In the genomic region with DNA sequence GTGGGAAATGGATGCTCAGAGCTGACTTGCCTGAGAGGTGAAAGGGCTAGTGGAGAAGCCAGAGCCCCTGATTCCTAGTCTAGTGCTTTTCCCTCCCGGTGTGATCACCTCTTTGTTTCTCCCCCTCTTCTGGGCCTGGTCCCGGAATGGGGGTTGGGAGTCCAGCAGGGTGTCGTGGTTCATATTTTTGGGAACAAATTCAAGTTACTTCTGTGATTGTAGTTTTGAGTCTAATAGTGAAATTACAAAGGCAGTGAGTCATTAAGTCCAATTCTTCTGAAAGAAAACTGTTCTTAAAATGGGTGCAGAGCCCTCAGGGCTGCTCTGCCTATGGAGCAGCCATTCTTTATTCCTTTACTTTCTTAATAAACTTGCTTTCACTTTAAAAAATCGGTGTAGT, we compare ENCODE assay signal across 12 cellular contexts. TPM values are rescaled to one million over a fixed set of nuclear protein-coding genes. Genes with fewer than 3 reads are reported as not detected.
A peak's percentile ranks its signal among the peaks of the same experiment; 100 is the strongest.
DNase-seq lines count a peak whose midpoint lies in the region; ATAC-seq, FAIRE-seq and TF ChIP-seq lines count a peak whose summit lies in the region.
"Had no signal": no experiment of that assay in that cellular context is flagged by ENCODE, and none has a peak within 500 bp of the region (broad histone marks: within the 10 kb centered on the region; RNA-seq: fewer than 3 reads in every experiment).

No MANE protein-coding gene starts in this region.

- no peak overlapping the region for H2AFZ ChIP-seq in SK-N-SH (ENCODE audit: low read depth)

- H3K4me1 Mint-ChIP-seq in T-cell = peaks cover 95 to 97% (median 96%) of the 10 kb centered on the region in 3 donors
- peaks cover 96% of the 10 kb centered on the region for H3K4me1 Mint-ChIP-seq in stimulated activated memory B cell treated with anti-CD40 and anti-IgM and Interleukin-4, amounts not matched to agents 10 μg/mL and 1 μg/mL and 100 μg/mL, for 72 hours

- peak overlapping the region; percentile 22; the same call in 1 of the 2 replicates for H3K4me2 ChIP-seq in SK-N-SH

- no peak for TF ChIP-seq CTCF in SK-N-SH (IDR thresholded peaks at IDR 0.05)
- no peak for TF ChIP-seq CTCF in esophagus muscularis mucosa (IDR thresholded peaks at IDR 0.05)
- TF ChIP-seq CTCF in pancreas (IDR thresholded peaks at IDR 0.05) = no peak

- FAIRE-seq in pancreas (lab: Jason Lieb, UNC) = no peak

- H3K9me2 ChIP-seq in SK-N-SH = no peaks in the 10 kb centered on the region

- no peak for TF ChIP-seq POLR2A in esophagus muscularis mucosa (IDR thresholded peaks at IDR 0.05; ENCODE audit: low read depth)

- DNase-seq in SK-N-SH = no peak
- no peak for DNase-seq in T-cell
- DNase-seq in esophagus muscularis mucosa (ENCODE audit: extremely low spot score) = no peak
- no peak for DNase-seq in pancreas
- DNase-seq in hypothalamus (lab: John Stamatoyannopoulos, UW) = no peak
- no peak for DNase-seq in NCI-H345 treated with DMSO at 0.1 percent for 48 hours (lab: John Stamatoyannopoulos, UW; ENCODE audit: unreplicated experiment)
- DNase-seq: DND-41, KBM-7, NCI-H345 had no signal

- peaks cover 66% of the 10 kb centered on the region for H3K79me2 ChIP-seq in SK-N-SH (ENCODE audit: insufficient read depth)

- intact Hi-C loops in esophagus muscularis mucosa (cut with DNase I) = loop anchor here (5.0 kb wide), 1 partner anchor 38 kb away; no protein-coding TSS in a partner anchor
- intact Hi-C loops in pancreas (cut with DNase I) = no loop called here

- peak overlapping the region; percentile 97 to 100 for H3K27ac Mint-ChIP-seq in T-cell
- peak overlapping the region; percentile 93 for H3K27ac Mint-ChIP-seq in stimulated activated memory B cell treated with anti-CD40 and anti-IgM and Interleukin-4, amounts not matched to agents 10 μg/mL and 1 μg/mL and 100 μg/mL, for 72 hours

- H3K4me3 ChIP-seq in SK-N-SH (ENCODE audit: low read depth in 2 of 2, low read length in 1 of 2) = no peak overlapping the region
- H3K4me3 ChIP-seq in esophagus muscularis mucosa = no peak overlapping the region
- H3K4me3 ChIP-seq in pancreas = no peak overlapping the region

- no peaks in the 10 kb centered on the region for H3K9me3 ChIP-seq in SK-N-SH
- no peaks in the 10 kb centered on the region for H3K9me3 ChIP-seq in esophagus muscularis mucosa
- no peaks in the 10 kb centered on the region for H3K9me3 ChIP-seq in pancreas

- ATAC-seq in SK-N-SH treated with all-trans-retinoic acid at 6 μM for 48 hours = no peak
- ATAC-seq in T-cell (replicated peaks in 1 of 4) = no peak
- no peak for ATAC-seq in stimulated activated memory B cell treated with anti-CD40 and anti-IgM and Interleukin-4, amounts not matched to agents 10 μg/mL and 1 μg/mL and 100 μg/mL, for 72 hours
- no peak for ATAC-seq in pancreas

- H3K27ac ChIP-seq in SK-N-SH (ENCODE audit: low read depth in 2 of 2, low read length in 1 of 2) (no peak overlapping the region), esophagus muscularis mucosa (replicated peaks in 1 of 4) (peak overlapping the region; percentile 14 to 100 (median 98)), pancreas (peak overlapping the region in 2 of 4 donors; percentile 8 to 37)
- H3K27ac ChIP-seq: 22Rv1 had no signal

- no peaks in the 10 kb centered on the region for H3K36me3 Mint-ChIP-seq in T-cell
- H3K36me3 Mint-ChIP-seq in stimulated activated memory B cell treated with anti-CD40 and anti-IgM and Interleukin-4, amounts not matched to agents 10 μg/mL and 1 μg/mL and 100 μg/mL, for 72 hours = peaks cover 19% of the 10 kb centered on the region

- H3K4me3 Mint-ChIP-seq in T-cell = peak overlapping the region; percentile 50 to 97 (median 54)
- peak overlapping the region; percentile 19 for H3K4me3 Mint-ChIP-seq in stimulated activated memory B cell treated with anti-CD40 and anti-IgM and Interleukin-4, amounts not matched to agents 10 μg/mL and 1 μg/mL and 100 μg/mL, for 72 hours

- TF ChIP-seq EP300 in SK-N-SH (IDR thresholded peaks at IDR 0.05; ENCODE audit: borderline replicate concordance in 1 of 2, low read depth in 1 of 2, low read length in 1 of 2) = no peak
- TF ChIP-seq EP300 in esophagus muscularis mucosa (IDR thresholded peaks at IDR 0.05) = no peak

- H4K20me1 ChIP-seq in SK-N-SH (ENCODE audit: insufficient read depth) = no peaks in the 10 kb centered on the region

- 69% methylated on average over 4 of the region's 4 CpGs for WGBS in SK-N-SH (ENCODE audit: low lambda C conversion rate)
- 41% methylated on average over 4 of the region's 4 CpGs for WGBS in esophagus muscularis mucosa
- 69 to 72% methylated on average over 4 of the region's 4 CpGs for WGBS in pancreas, 2 donors

- no peaks in the 10 kb centered on the region for H3K9me3 Mint-ChIP-seq in T-cell
- H3K9me3 Mint-ChIP-seq in stimulated activated memory B cell treated with anti-CD40 and anti-IgM and Interleukin-4, amounts not matched to agents 10 μg/mL and 1 μg/mL and 100 μg/mL, for 72 hours = no peaks in the 10 kb centered on the region

- H3K4me1 ChIP-seq in SK-N-SH (ENCODE audit: control insufficient read depth in 1 of 2, insufficient read depth in 2 of 2, low read depth in 1 of 2, low read length in 1 of 2) = peaks cover 12% of the 10 kb centered on the region in 2 experiments; a peak in 3 of 4 replicates
- H3K4me1 ChIP-seq in esophagus muscularis mucosa = peaks cover 89 to 99% (median 97%) of the 10 kb centered on the region in 4 donors
- H3K4me1 ChIP-seq in pancreas = peaks cover 31 to 87% (median 62%) of the 10 kb centered on the region in 3 donors

- CTCF ChIA-PET in SK-N-SH (lab: Yijun Ruan, JAX) (no interaction called here), T-cell (lab: Charles Lee) (no interaction called here)

- peaks cover 11% of the 10 kb centered on the region for H3F3A ChIP-seq in SK-N-SH (replicated peaks; ENCODE audit: insufficient read depth)

- H3K27me3 Mint-ChIP-seq in T-cell = no peaks in the 10 kb centered on the region
- H3K27me3 Mint-ChIP-seq in stimulated activated memory B cell treated with anti-CD40 and anti-IgM and Interleukin-4, amounts not matched to agents 10 μg/mL and 1 μg/mL and 100 μg/mL, for 72 hours = no peaks in the 10 kb centered on the region

- TF ChIP-seq RAD21 in SK-N-SH (IDR thresholded peaks at IDR 0.05; ENCODE audit: low read length) = no peak

- H3K27me3 ChIP-seq in SK-N-SH (ENCODE audit: insufficient read depth) (no peaks in the 10 kb centered on the region), esophagus muscularis mucosa (no peaks in the 10 kb centered on the region), pancreas (no peaks in the 10 kb centered on the region)

- H3K36me3 ChIP-seq in SK-N-SH (replicated peaks in 1 of 2; ENCODE audit: control insufficient read depth in 1 of 2, insufficient read depth in 2 of 2, low read length in 1 of 2) = no peaks in the 10 kb centered on the region
- no peaks in the 10 kb centered on the region for H3K36me3 ChIP-seq in esophagus muscularis mucosa
- H3K36me3 ChIP-seq in pancreas = no peaks in the 10 kb centered on the region

- H3K9ac ChIP-seq in SK-N-SH = no peak overlapping the region

- POLR2A ChIA-PET in SK-N-SH (lab: Yijun Ruan, JAX) = no interaction called here
- POLR2A ChIA-PET in T-cell (lab: Charles Lee) = interaction anchor here in 1 of 2 donors (0.7 to 1.0 kb wide), 2 partner anchors 11 to 13 kb away, joined by 3 read pairs; no protein-coding TSS in a partner anchor

TF ChIP-seq in SK-N-SH, 30 proteins besides CTCF, POLR2A, EP300 and RAD21 (continues in another document):
- TF ChIP-seq YY1 (IDR thresholded peaks at IDR 0.05; ENCODE audit: low read depth) = no peak
- TF ChIP-seq TCF12 (IDR thresholded peaks at IDR 0.05) = no peak
- TF ChIP-seq, protein P1, sequence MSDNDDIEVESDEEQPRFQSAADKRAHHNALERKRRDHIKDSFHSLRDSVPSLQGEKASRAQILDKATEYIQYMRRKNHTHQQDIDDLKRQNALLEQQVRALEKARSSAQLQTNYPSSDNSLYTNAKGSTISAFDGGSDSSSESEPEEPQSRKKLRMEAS (IDR thresholded peaks at IDR 0.05; ENCODE audit: low read depth) = no peak
- no peak for TF ChIP-seq NFIC (IDR thresholded peaks at IDR 0.05; ENCODE audit: borderline replicate concordance)
- no peak for TF ChIP-seq EZH2phosphoT487 (IDR thresholded peaks at IDR 0.05; ENCODE audit: borderline replicate concordance, low read depth)
- TF ChIP-seq JUND (IDR thresholded peaks at IDR 0.05) = no peak
- TF ChIP-seq TAF1 (IDR thresholded peaks at IDR 0.05; ENCODE audit: borderline replicate concordance, low read depth, low read length) = no peak
- TF ChIP-seq POLR2AphosphoS5 (IDR thresholded peaks at IDR 0.05; ENCODE audit: low read depth, low read length) = no peak
- TF ChIP-seq ELF1 (IDR thresholded peaks at IDR 0.05) = no peak
- no peak for TF ChIP-seq MXI1 (IDR thresholded peaks at IDR 0.05; ENCODE audit: low read depth, low read length)

TF ChIP-seq in SK-N-SH treated with all-trans-retinoic acid at 6 μM for 48 hours, 23 proteins besides CTCF, POLR2A, EP300 and RAD21 (continues in another document):
- TF ChIP-seq ARNTL (CRISPR knock-in tag; IDR thresholded peaks at IDR 0.05; ENCODE audit: borderline replicate concordance, low read depth) = no peak
- TF ChIP-seq, protein P2, sequence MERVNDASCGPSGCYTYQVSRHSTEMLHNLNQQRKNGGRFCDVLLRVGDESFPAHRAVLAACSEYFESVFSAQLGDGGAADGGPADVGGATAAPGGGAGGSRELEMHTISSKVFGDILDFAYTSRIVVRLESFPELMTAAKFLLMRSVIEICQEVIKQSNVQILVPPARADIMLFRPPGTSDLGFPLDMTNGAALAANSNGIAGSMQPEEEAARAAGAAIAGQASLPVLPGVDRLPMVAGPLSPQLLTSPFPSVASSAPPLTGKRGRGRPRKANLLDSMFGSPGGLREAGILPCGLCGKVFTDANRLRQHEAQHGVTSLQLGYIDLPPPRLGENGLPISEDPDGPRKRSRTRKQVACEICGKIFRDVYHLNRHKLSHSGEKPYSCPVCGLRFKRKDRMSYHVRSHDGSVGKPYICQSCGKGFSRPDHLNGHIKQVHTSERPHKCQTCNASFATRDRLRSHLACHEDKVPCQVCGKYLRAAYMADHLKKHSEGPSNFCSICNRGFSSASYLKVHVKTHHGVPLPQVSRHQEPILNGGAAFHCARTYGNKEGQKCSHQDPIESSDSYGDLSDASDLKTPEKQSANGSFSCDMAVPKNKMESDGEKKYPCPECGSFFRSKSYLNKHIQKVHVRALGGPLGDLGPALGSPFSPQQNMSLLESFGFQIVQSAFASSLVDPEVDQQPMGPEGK (CRISPR knock-in tag; IDR thresholded peaks at IDR 0.05; ENCODE audit: borderline replicate concordance) = no peak
- TF ChIP-seq BACH2 (CRISPR knock-in tag; IDR thresholded peaks at IDR 0.05; ENCODE audit: borderline replicate concordance) = no peak

RNA-seq across cellular contexts. Expression of a gene that starts 7.6 kb away (rescaled TPM):
- polyA plus RNA-seq in SK-N-SH (2012; rRNA removed) (8.5 and 9.5 TPM in 2 replicates), pancreas (10 to 100 TPM in 1 of 2 donors, 1 to 10 TPM in 1; 8.9 to 12.2 TPM)
- 5.2 and 7.2 TPM in 2 replicates for polyA plus RNA-seq in SK-N-SH (2012; cell fraction: cytosol; rRNA removed)
- polyA plus RNA-seq in SK-N-SH (2012; cell fraction: nucleus; rRNA removed) = 16.8 and 20.7 TPM in 2 replicates
- total RNA-seq in T-cell (10 to 100 TPM; 53.5 to 75.5 (median 60.4) TPM), esophagus muscularis mucosa (10 to 100 TPM; 21.2 to 89.5 (median 43.5) TPM), pancreas (10 to 100 TPM; 17.8 to 41.9 (median 22.8) TPM)

RNA-seq across cellular contexts. Expression of a gene that starts 44.3 kb away (rescaled TPM):
- polyA plus RNA-seq in SK-N-SH (2012; rRNA removed) = not detected in 2 replicates
- not detected in 2 replicates for polyA plus RNA-seq in SK-N-SH (2012; cell fraction: cytosol; rRNA removed)
- polyA plus RNA-seq in SK-N-SH (2012; cell fraction: nucleus; rRNA removed) = not detected in 2 replicates
- total RNA-seq in T-cell = not detected
- not detected for total RNA-seq in esophagus muscularis mucosa
- not detected for total RNA-seq in pancreas
- not detected for polyA plus RNA-seq in pancreas

Comparison
In these comparisons a context has a peak if more than half of its experiments do, and no peak if none do; other contexts are left out.
1. H3K27ac ChIP-seq: peak in esophagus muscularis mucosa (4 of 4); none in SK-N-SH (0 of 2).